In genomic region chr1:37392051-37392450, GRCh38 we compare ENCODE assay signal across 22 cellular contexts.
DNase-seq lines count a peak whose midpoint lies in the region; ATAC-seq, FAIRE-seq and TF ChIP-seq lines count a peak whose summit lies in the region.
"Had no signal": no experiment of that assay in that cellular context is flagged by ENCODE, and none has a peak within 500 bp of the region (broad histone marks: within the 10 kb centered on the region; RNA-seq: fewer than 3 reads in every experiment).

No MANE protein-coding gene starts in this region.

- H3K9me3 Mint-ChIP-seq in H9: 0 out of 5 replicates have a peak, but pooled peaks cover 0 to 1% of the 10 kb centered on the region in 2 experiments
- H3K9me3 Mint-ChIP-seq: CD4-positive, alpha-beta T cell; T-helper 2 cell treated with Interferon-gamma antibody and Interleukin-4, amounts not matched to agents 5 μg/mL and 100 μg/mL, for 36 hours had no signal

- POLR2A ChIA-PET in H1 (lab: Charles Lee; ENCODE audit: partially characterized antibody): interaction anchor here (1.2 to 1.5 kb wide), 4 partner anchors 9 to 62 kb away, joined by 3 to 5 read pairs (median 4); no protein-coding TSS in a partner anchor

- H4K20me1 ChIP-seq in H9 (ENCODE audit: control insufficient read depth, insufficient read depth, insufficient read length): peaks cover 2% of the 10 kb centered on the region
- H4K20me1 ChIP-seq in H1 (replicated peaks in 1 of 2; ENCODE audit: control insufficient read depth in 1 of 2, insufficient read depth in 2 of 2, low read length in 2 of 2): no peaks in the 10 kb centered on the region
- H4K20me1 ChIP-seq: BLaER1 treated with 17β-estradiol and CSF1 and Interleukin-3, amounts not matched to agents 10 nM and 100 nM had no signal

- TF ChIP-seq RAD21 in H1 (IDR thresholded peaks at IDR 0.05 in 1 of 2, conservative IDR thresholded peaks at IDR 0.05 in 1 of 2; ENCODE audit: low read depth in 2 of 2, low read length in 2 of 2): no peak

- no peaks in the 10 kb centered on the region for H3K36me3 ChIP-seq in BE2C
- no peaks in the 10 kb centered on the region for H3K36me3 ChIP-seq in H1 (ENCODE audit: control insufficient read depth in 2 of 4, insufficient read depth in 4 of 4, low read length in 3 of 4)
- H3K36me3 ChIP-seq: BLaER1 treated with 17β-estradiol and CSF1 and Interleukin-3, amounts not matched to agents 10 nM and 100 nM; SJSA1 had no signal

- no peak for FAIRE-seq in H1 (lab: Jason Lieb, UNC)
- FAIRE-seq: A204.1, G401.6, GM12878, K562 had no signal

- CTCF ChIA-PET in H1 (lab: Charles Lee; ENCODE audit: partially characterized antibody): interaction anchor here (1.1 to 4.8 kb wide), 7 partner anchors 9 to 67 kb away, joined by 3 to 34 read pairs (median 4); no protein-coding TSS in a partner anchor

- peak overlapping the region in 2 of 3 experiments; percentile 15 to 25; a peak in 1 of 7 replicates for H3K27ac Mint-ChIP-seq in H9
- H3K27ac Mint-ChIP-seq: CD4-positive, alpha-beta T cell; T-helper 2 cell treated with Interferon-gamma antibody and Interleukin-4, amounts not matched to agents 5 μg/mL and 100 μg/mL, for 36 hours had no signal

- H4K5ac ChIP-seq in H9 (ENCODE audit: insufficient read length, low read depth, low read length): no peak overlapping the region
- H4K5ac ChIP-seq in H1 (ENCODE audit: insufficient read length, low read depth, low read length): no peak overlapping the region

- H2AFZ ChIP-seq in H9 (ENCODE audit: low read length) (no peak overlapping the region), H1 (ENCODE audit: low read length) (no peak overlapping the region)
- H2AFZ ChIP-seq: PC-9 had no signal

- H3K79me2 ChIP-seq in H9 (ENCODE audit: insufficient read depth, low read length) (no peaks in the 10 kb centered on the region), H1 (ENCODE audit: control insufficient read depth in 1 of 2, insufficient read depth in 2 of 2, low read length in 2 of 2) (no peaks in the 10 kb centered on the region)

- H3K27me3 ChIP-seq in BE2C (no peaks in the 10 kb centered on the region), H9 (ENCODE audit: insufficient read depth, low read length) (no peaks in the 10 kb centered on the region), H1 (replicated peaks in 1 of 4; ENCODE audit: control insufficient read depth in 3 of 4, extremely low read depth in 1 of 4, insufficient read depth in 3 of 4, low read length in 3 of 4) (no peaks in the 10 kb centered on the region)
- H3K27me3 ChIP-seq: BLaER1 treated with 17β-estradiol and CSF1 and Interleukin-3, amounts not matched to agents 10 nM and 100 nM had no signal

- no peak overlapping the region for H2BK5ac ChIP-seq in H9 (ENCODE audit: insufficient read length, low read length)
- no peak overlapping the region for H2BK5ac ChIP-seq in H1 (ENCODE audit: low read depth, low read length)

- peak overlapping the region in 1 of 2 experiments; percentile 40; a peak in 2 of 5 replicates for H3K4me3 Mint-ChIP-seq in H9
- H3K4me3 Mint-ChIP-seq: CD4-positive, alpha-beta T cell; T-helper 2 cell treated with Interferon-gamma antibody and Interleukin-4, amounts not matched to agents 5 μg/mL and 100 μg/mL, for 36 hours had no signal

- no peak overlapping the region for H2AK5ac ChIP-seq in H9 (ENCODE audit: insufficient read length, low read length)
- H2AK5ac ChIP-seq in H1 (ENCODE audit: low read depth, low read length): 0 out of 2 replicates have a peak overlapping the region, but pooled peaks have one; percentile 40

- no peak overlapping the region for H2BK12ac ChIP-seq in H9 (ENCODE audit: insufficient read length, low read depth, low read length)
- H2BK12ac ChIP-seq in H1 (ENCODE audit: low read depth, low read length): peak overlapping the region; percentile 75; the same call in 1 of the 2 replicates

- ATAC-seq in HG03565 (IDR thresholded peaks at IDR 0.05; ENCODE audit: unreplicated experiment): no peak
- ATAC-seq: GM12878, HCT116, K562, Right ventricle myocardium inferior had no signal

- H3K27ac ChIP-seq in H9 (ENCODE audit: insufficient read length, low read depth, low read length) (no peak overlapping the region), H1 (ENCODE audit: low read depth, low read length) (no peak overlapping the region)
- H3K27ac ChIP-seq: BLaER1 treated with 17β-estradiol and CSF1 and Interleukin-3, amounts not matched to agents 10 nM and 100 nM; PC-9; SJSA1 had no signal

- H3K4me3 ChIP-seq in BE2C (ENCODE audit: low read depth, low read length) (no peak overlapping the region), H1 (ENCODE audit: extremely low read depth in 1 of 4, insufficient read depth in 2 of 4, low read depth in 3 of 4, low read length in 4 of 4) (no peak overlapping the region)
- H3K4me3 ChIP-seq: BLaER1 treated with 17β-estradiol and CSF1 and Interleukin-3, amounts not matched to agents 10 nM and 100 nM; GM12878; K562; PC-9; SJSA1 had no signal

- H3K23me2 ChIP-seq in H9 (ENCODE audit: insufficient read length, low read depth, low read length, poor library complexity, severe bottlenecking) (no peaks in the 10 kb centered on the region), H1 (ENCODE audit: low read depth, low read length) (peaks cover 2% of the 10 kb centered on the region; the same call in 1 of the 2 replicates)

- H2BK15ac ChIP-seq in H9 (ENCODE audit: low read depth, low read length) (no peak overlapping the region), H1 (ENCODE audit: low read length) (no peak overlapping the region)

- no peak overlapping the region for H3K23ac ChIP-seq in H9 (ENCODE audit: insufficient read length, low read depth, low read length)
- H3K23ac ChIP-seq in H1 (ENCODE audit: insufficient read length): no peak overlapping the region

- peak; percentile 93 for DNase-seq in NCI-H2227 (lab: John Stamatoyannopoulos, UW; ENCODE audit: unreplicated experiment)
- DNase-seq in NCI-H2227 treated with DMSO at 0.1 percent for 48 hours (lab: John Stamatoyannopoulos, UW): no peak
- DNase-seq in BE2C: peak; percentile 19
- DNase-seq in H9: no peak
- no peak for DNase-seq in H1 (ENCODE audit: low read depth in 1 of 2, low spot score in 2 of 2)
- no peak for DNase-seq in GM10266 (ENCODE audit: extremely low spot score)
- no peak for DNase-seq in GM13977 (ENCODE audit: low spot score)
- DNase-seq: CD4-positive, alpha-beta T cell; GOT3; Kasumi-1; PC-9; T-helper 1 cell had no signal

- H3K56ac ChIP-seq in H9 (ENCODE audit: insufficient read length, low read depth, low read length): no peak overlapping the region
- H3K56ac ChIP-seq in H1 (replicated peaks; ENCODE audit: insufficient read length, low read depth, low read length): no peak overlapping the region

- H3K9me3 ChIP-seq in BE2C (no peaks in the 10 kb centered on the region), H9 (ENCODE audit: control insufficient read depth, low read depth, low read length) (no peaks in the 10 kb centered on the region), H1 (ENCODE audit: insufficient read depth in 2 of 2, low read depth in 1 of 2, low read length in 1 of 2) (no peaks in the 10 kb centered on the region)
- H3K9me3 ChIP-seq: BLaER1 treated with 17β-estradiol and CSF1 and Interleukin-3, amounts not matched to agents 10 nM and 100 nM; SJSA1 had no signal

- no peak overlapping the region for H3T11ph ChIP-seq in H9 (ENCODE audit: low read length)

- H3K9ac ChIP-seq in H9 (ENCODE audit: extremely low read depth, insufficient read length, low read length) (no peak overlapping the region), H1 (replicated peaks in 1 of 4; ENCODE audit: extremely low read depth in 1 of 4, low read depth in 3 of 4, low read length in 3 of 4) (no peak overlapping the region)
- H3K9ac ChIP-seq: BLaER1 treated with 17β-estradiol and CSF1 and Interleukin-3, amounts not matched to agents 10 nM and 100 nM had no signal

- no peak overlapping the region for H3K4ac ChIP-seq in H9 (ENCODE audit: low read depth, low read length)
- no peak overlapping the region for H3K4ac ChIP-seq in H1 (replicated peaks; ENCODE audit: insufficient read length, low read depth, low read length)

- no peak for TF ChIP-seq EP300 in H1 (IDR thresholded peaks at IDR 0.05; ENCODE audit: borderline replicate concordance in 1 of 2, low read depth in 2 of 2, low read length in 2 of 2)

- H3K79me1 ChIP-seq in H9 (ENCODE audit: insufficient read depth, low read depth, low read length, poor library complexity, severe bottlenecking) (no peaks in the 10 kb centered on the region), H1 (ENCODE audit: low read depth, low read length) (no peaks in the 10 kb centered on the region)

- H4K8ac ChIP-seq in H9 (replicated peaks; ENCODE audit: insufficient read length, low read depth, low read length) (no peak overlapping the region), H1 (ENCODE audit: extremely low read depth, insufficient read depth, low read length) (no peak overlapping the region)

- no peaks in the 10 kb centered on the region for H3K36me3 Mint-ChIP-seq in H9 (ENCODE audit: insufficient read depth in 1 of 3, low read depth in 3 of 3)

- H3K14ac ChIP-seq in H9 (ENCODE audit: insufficient read depth, low read length) (no peak overlapping the region), H1 (ENCODE audit: insufficient read length) (no peak overlapping the region)

- no peak overlapping the region for H2BK120ac ChIP-seq in H9 (ENCODE audit: low read depth, low read length, poor library complexity, severe bottlenecking)
- no peak overlapping the region for H2BK120ac ChIP-seq in H1 (replicated peaks; ENCODE audit: low read depth, low read length)

- TF ChIP-seq CTCF in BE2C (IDR thresholded peaks at IDR 0.05; ENCODE audit: low read depth, low read length) (no peak), H9 (conservative IDR thresholded peaks at IDR 0.05) (no peak), H1 (IDR thresholded peaks at IDR 0.05; ENCODE audit: control extremely low read depth in 1 of 3, insufficient read depth in 1 of 3, low read depth in 1 of 3, low read length in 3 of 3) (no peak), GM10266 (IDR thresholded peaks at IDR 0.05; ENCODE audit: control insufficient read depth, insufficient read depth, low read depth, missing control alignments) (no peak), GM13977 (IDR thresholded peaks at IDR 0.05; ENCODE audit: extremely low read depth, insufficient read depth, missing control alignments) (no peak)

- in situ Hi-C loops in GM13977 (cut with MboI; ENCODE audit: low pct_unique_long_range_greater_than_20kb, low sequenced_read_pairs, unreplicated experiment): no loop called here

- no CpG with 5 or more reads among the region's 5 CpGs for WGBS in H9 (ENCODE audit: extremely low coverage, insufficient read length, low lambda C conversion rate)
- WGBS in H1 (ENCODE audit: extremely low coverage in 1 of 2, insufficient coverage in 1 of 2, insufficient read length in 1 of 2, insufficient replicate concordance in 2 of 2, low coverage in 1 of 2, low lambda C conversion rate in 2 of 2, missing lambda C conversion rate in 1 of 2), 2 experiments: 89% methylated on average over 5 of the region's 5 CpGs; no CpG with 5 or more reads in 1 of the 2 experiments

- no peak for TF ChIP-seq POLR2A in H1 (IDR thresholded peaks at IDR 0.05; ENCODE audit: control extremely low read depth in 1 of 2, low read depth in 2 of 2, low read length in 2 of 2)

- H3K4me1 ChIP-seq in BE2C (peaks cover 11% of the 10 kb centered on the region; the same call in 1 of the 2 replicates), H9 (ENCODE audit: insufficient read depth, low read length) (0 out of 2 replicates have a peak, but pooled peaks cover 2% of the 10 kb centered on the region), H1 (replicated peaks in 1 of 4; ENCODE audit: control insufficient read depth in 3 of 4, insufficient read depth in 4 of 4, low read length in 3 of 4) (peaks cover 2 to 21% (median 6%) of the 10 kb centered on the region in 4 experiments; a peak in 6 of 7 replicates)
- H3K4me1 ChIP-seq: SJSA1 had no signal

- H4K91ac ChIP-seq in H9 (ENCODE audit: insufficient read length, low read depth, low read length) (no peak overlapping the region), H1 (replicated peaks; ENCODE audit: insufficient read length, low read length) (peak overlapping the region; percentile 41)

- no peak overlapping the region for H3K4me2 ChIP-seq in H9 (ENCODE audit: insufficient read depth, insufficient read length, low read length)
- peak overlapping the region in 1 of 2 experiments; percentile 10; a peak in 1 of 4 replicates for H3K4me2 ChIP-seq in H1 (ENCODE audit: insufficient read depth in 1 of 2, low read depth in 2 of 2, low read length in 2 of 2)
- H3K4me2 ChIP-seq: BLaER1 treated with 17β-estradiol and CSF1 and Interleukin-3, amounts not matched to agents 10 nM and 100 nM; PC-9 had no signal

- H3K27me3 Mint-ChIP-seq in H9 (ENCODE audit: low read depth): peaks cover 9% of the 10 kb centered on the region; the same call in 1 of the 2 replicates

- H3K18ac ChIP-seq in H9 (ENCODE audit: insufficient read length, low read depth, low read length) (no peak overlapping the region), H1 (ENCODE audit: extremely low read depth, low read length) (no peak overlapping the region)

- H2BK20ac ChIP-seq in H9 (ENCODE audit: low read depth, low read length, poor library complexity, severe bottlenecking) (no peak overlapping the region), H1 (ENCODE audit: low read length) (0 out of 2 replicates have a peak overlapping the region, but pooled peaks have one; percentile 86)

- peaks cover 28 to 44% of the 10 kb centered on the region in 2 experiments for H3K4me1 Mint-ChIP-seq in H9

Comparison
In these comparisons a context has a peak if more than half of its experiments do, and no peak if none do; other contexts are left out.
1. DNase-seq: peak in NCI-H2227 (single experiment) and BE2C (single experiment); none in NCI-H2227 treated with DMSO at 0.1 percent for 48 hours (single experiment), H9 (single experiment), H1 (0 of 2), GM10266 (single experiment) and GM13977 (single experiment).